9 cellular contexts compared by ENCODE assay signal in the genomic region with DNA sequence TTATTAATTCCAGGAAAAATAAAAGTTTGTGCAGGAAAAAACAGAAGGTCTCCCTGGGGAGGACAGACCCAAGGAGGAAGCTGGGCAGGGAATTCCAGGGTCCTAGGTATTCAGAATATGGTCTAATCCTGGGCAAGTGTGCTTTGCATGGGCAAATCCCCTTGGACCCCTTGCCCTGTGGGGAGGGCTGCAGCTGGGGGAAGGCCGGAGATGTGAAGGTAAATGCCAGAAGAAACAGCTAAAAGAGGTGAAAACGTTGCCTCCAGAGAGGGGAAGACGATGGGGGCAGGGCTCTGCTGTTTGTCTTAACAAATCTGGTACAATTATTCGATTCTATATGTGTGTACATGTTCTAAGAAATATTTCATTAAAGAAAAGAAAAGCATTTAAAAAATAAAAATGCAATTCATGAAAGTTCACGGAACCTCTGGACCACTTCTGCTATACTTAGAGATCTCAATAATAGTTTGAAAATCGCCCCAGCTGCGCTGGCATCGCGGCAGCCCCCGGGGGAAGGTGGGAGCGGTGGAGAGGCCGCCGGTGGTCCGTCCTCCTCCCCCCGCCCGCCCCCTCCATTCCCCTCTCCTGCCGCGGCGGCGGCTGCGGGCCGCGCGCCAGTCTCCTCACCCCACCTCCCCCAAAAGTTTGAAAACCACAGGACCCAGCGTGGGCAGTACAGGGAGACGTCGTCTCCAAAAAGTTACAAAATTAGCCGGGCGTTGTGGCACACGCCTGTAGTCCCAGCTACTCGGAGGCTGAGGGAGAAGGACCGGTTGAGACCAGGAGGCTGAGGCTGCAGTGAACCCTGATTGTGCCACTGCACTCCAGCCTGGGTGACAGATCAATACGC. TPM values are rescaled to one million over a fixed set of nuclear protein-coding genes. Genes with fewer than 3 reads are reported as not detected.
DNase-seq lines count a peak whose midpoint lies in the region; ATAC-seq, FAIRE-seq and TF ChIP-seq lines count a peak whose summit lies in the region.
"Had no signal": no experiment of that assay in that cellular context is flagged by ENCODE, and none has a peak within 500 bp of the region (broad histone marks: within the 10 kb centered on the region; RNA-seq: fewer than 3 reads in every experiment).

No MANE protein-coding gene starts in this region.

- H3K9me3 Mint-ChIP-seq in mesothelial cell of epicardium = no peaks in the 10 kb centered on the region

- TF ChIP-seq POLR2A in K562 (conservative IDR thresholded peaks at IDR 0.05) = no peak

- H3K27ac ChIP-seq in K562 (ENCODE audit: extremely low read depth, low read depth, low read length) = peak overlapping the region; percentile 66; the same call in 2 of the 3 replicates

- H3K9ac ChIP-seq in K562 (ENCODE audit: insufficient read depth in 1 of 2, low read depth in 2 of 2, low read length in 2 of 2) = peak overlapping the region; percentile 67 to 92

- H3K36me3 ChIP-seq in BE2C (no peaks in the 10 kb centered on the region), K562 (ENCODE audit: control insufficient read depth, insufficient read depth, low read length) (no peaks in the 10 kb centered on the region)

- no peaks in the 10 kb centered on the region for H4K20me1 ChIP-seq in K562 (replicated peaks; ENCODE audit: control insufficient read depth, insufficient read depth, low read length)

- H3K27me3 ChIP-seq in BE2C = no peaks in the 10 kb centered on the region
- H3K27me3 ChIP-seq in K562 (ENCODE audit: control insufficient read depth in 2 of 2, insufficient read depth in 2 of 2, low read length in 2 of 2) = no peaks in the 10 kb centered on the region

- H3K4me3 Mint-ChIP-seq in mesothelial cell of epicardium = peak overlapping the region; percentile 83

- TF ChIP-seq EP300 in K562 (IDR thresholded peaks at IDR 0.05; ENCODE audit: low read length) = no peak

- no peak for FAIRE-seq in K562 (lab: Jason Lieb, UNC)

- H3K9me3 ChIP-seq in BE2C = no peaks in the 10 kb centered on the region
- H3K9me3 ChIP-seq in K562 (replicated peaks; ENCODE audit: control insufficient read depth, insufficient read depth, low read depth, low read length) = no peaks in the 10 kb centered on the region

- TF ChIP-seq CTCF in BE2C (IDR thresholded peaks at IDR 0.05; ENCODE audit: low read depth, low read length) (no peak), K562 (IDR thresholded peaks at IDR 0.05 in 2 of 3, conservative IDR thresholded peaks at IDR 0.05 in 1 of 3; ENCODE audit: insufficient read depth in 2 of 3, low read depth in 1 of 3, low read length in 3 of 3) (no peak), mesothelial cell of epicardium (IDR thresholded peaks at IDR 0.05; ENCODE audit: unreplicated experiment) (no peak)

- H3K4me1 Mint-ChIP-seq in mesothelial cell of epicardium = peaks cover 36% of the 10 kb centered on the region

- peak overlapping the region; percentile 83 for H2AFZ ChIP-seq in K562 (ENCODE audit: low read depth, low read length)

- no TSS peak for BruUV-seq in K562 (replicated peaks; lab: Mats Ljungman, UMichigan)

- POLR2A ChIA-PET in K562 (lab: Yijun Ruan, JAX) = interaction anchor here (0.5 to 1.2 kb wide), 2 partner anchors 15 to 67 kb away, joined by 3 read pairs; no protein-coding TSS in a partner anchor

- ATAC-seq in HG02571 (IDR thresholded peaks at IDR 0.05; ENCODE audit: unreplicated experiment) = peak; percentile 6
- ATAC-seq in K562 = no peak
- no peak for ATAC-seq in HG03095 (IDR thresholded peaks at IDR 0.05; ENCODE audit: unreplicated experiment)

- no peaks in the 10 kb centered on the region for H3K36me3 Mint-ChIP-seq in mesothelial cell of epicardium

- CTCF ChIA-PET in K562 (lab: Yijun Ruan, JAX; ENCODE audit: low intra/inter-chr PET ratio) = no interaction called here

- no peaks in the 10 kb centered on the region for H3K4me1 ChIP-seq in BE2C
- peaks cover 15 to 22% of the 10 kb centered on the region in 2 experiments for H3K4me1 ChIP-seq in K562 (replicated peaks in 1 of 2; ENCODE audit: control insufficient read depth in 2 of 2, insufficient read depth in 2 of 2, low read length in 2 of 2)

- peak overlapping the region; percentile 76 for H3K4me2 ChIP-seq in K562 (ENCODE audit: insufficient read depth, low read length)

- in situ Hi-C loops in K562 (cut with MboI) = no loop called here

- DNase-seq in BE2C = no peak
- peak in 1 of 4 experiments; percentile 38 for DNase-seq in K562 (ENCODE audit: extremely low read depth in 1 of 4, low spot score in 3 of 4)
- DNase-seq in mesothelial cell of epicardium (ENCODE audit: low spot score in 2 of 2, unreplicated experiment in 2 of 2) = no peak
- no peak for DNase-seq in GDM1 (lab: John Stamatoyannopoulos, UW)
- DNase-seq in NCI-H82 (lab: John Stamatoyannopoulos, UW) = no peak
- no peak for DNase-seq in GF-D8 (lab: John Stamatoyannopoulos, UW)
- DNase-seq: left cardiac atrium had no signal

- no peak for TF ChIP-seq RAD21 in K562 (CRISPR knock-in tag; conservative IDR thresholded peaks at IDR 0.05 in 1 of 2, IDR thresholded peaks at IDR 0.05 in 1 of 2)

- H3K9me1 ChIP-seq in K562 (ENCODE audit: control insufficient read depth, insufficient read depth, low read length) = no peaks in the 10 kb centered on the region

- H3K27ac Mint-ChIP-seq in mesothelial cell of epicardium = peak overlapping the region; percentile 93

- intact Hi-C loops in K562 (cut with micrococcal nuclease) = no loop called here

- H3K79me2 ChIP-seq in K562 (ENCODE audit: control insufficient read depth, insufficient read depth, low read length) = no peaks in the 10 kb centered on the region

- H3K4me3 ChIP-seq in BE2C (ENCODE audit: low read depth, low read length) (peak overlapping the region; percentile 76), K562 (peak overlapping the region; percentile 46)

- 39% methylated on average over 15 of the region's 33 CpGs for WGBS in K562 (ENCODE audit: insufficient coverage, low coverage, missing lambda C conversion rate)

- H3K27me3 Mint-ChIP-seq in mesothelial cell of epicardium (ENCODE audit: low read depth) = no peaks in the 10 kb centered on the region

RNA-seq across cellular contexts. Expression of gene PRPF40B, which starts 1.5 kb away (rescaled TPM):
- polyA plus RNA-seq in BE2C (2012; ENCODE audit: insufficient read depth, insufficient read length, low read depth) = 32.2 TPM
- 27.4 and 49.5 TPM in 2 replicates for total RNA-seq in K562 (2011; cell fraction: chromatin; rRNA removed; ENCODE audit: low replicate concordance)
- 25.0 and 28.2 TPM in 2 replicates for total RNA-seq in K562 (2011; cell fraction: nucleolus; rRNA removed)
- total RNA-seq in K562 (2011; cell fraction: nucleoplasm; rRNA removed) = 29.6 and 35.8 TPM in 2 replicates
- total RNA-seq in K562 (2014; rRNA removed) = 5.7 and 7.1 TPM in 2 replicates
- total RNA-seq in K562 (2014; rRNA removed; fragmentation: Illumina TruSeq; extraction: Trizol) = 5.0 and 5.8 TPM in 2 replicates
- 4.8 TPM in 2 replicates for total RNA-seq in K562 (2015; rRNA removed; fragmentation: Illumina TruSeq; extraction: Trizol)
- total RNA-seq in K562 (2021) = 8.5 and 10.6 TPM in 2 replicates
- 4.5 and 5.2 TPM in 2 replicates for polyA plus RNA-seq in K562 (2011; rRNA removed)
- 2.2 and 3.2 TPM in 2 replicates for polyA plus RNA-seq in K562 (2011; cell fraction: cytosol; rRNA removed)
- polyA plus RNA-seq in K562 (2011; cell fraction: nucleus; rRNA removed) = 40.9 and 42.4 TPM in 2 replicates
- 6.1 and 6.4 TPM in 2 replicates for polyA plus RNA-seq in K562 (2012)
- 4.6 and 5.1 TPM in 2 replicates for polyA plus RNA-seq in K562 (2014; fragmentation: Illumina TruSeq; extraction: Trizol)
- polyA plus RNA-seq in K562 (2014; fragmentation: Nextera tagmentation; extraction: Ambion mirVana) = under 1 TPM; 0.55 to 0.85 TPM
- 7.8 and 10.0 TPM in 2 replicates for polyA plus RNA-seq in K562 (2014; rRNA removed)
- polyA minus RNA-seq in K562 (2011; rRNA and poly(A)+ RNA removed) = 4.4 and 4.5 TPM in 2 replicates
- polyA minus RNA-seq in K562 (2011; cell fraction: cytosol; rRNA and poly(A)+ RNA removed) = 1.5 and 3.0 TPM in 2 replicates
- polyA minus RNA-seq in K562 (2011; cell fraction: nucleus; rRNA and poly(A)+ RNA removed) = 9.7 and 12.3 TPM in 2 replicates
- total RNA-seq in mesothelial cell of epicardium = 56.7 to 62.0 TPM (median 56.9 TPM) in 3 replicates

RNA-seq across cellular contexts. Expression of gene FAM186B, which starts 16.4 kb away (rescaled TPM):
- polyA plus RNA-seq in BE2C (2012; ENCODE audit: insufficient read depth, insufficient read length, low read depth) = 1.1 TPM
- total RNA-seq in K562 (2011; cell fraction: chromatin; rRNA removed; ENCODE audit: low replicate concordance) = 0.35 and 0.39 TPM in 2 replicates
- 0.26 and 0.33 TPM in 2 replicates for total RNA-seq in K562 (2011; cell fraction: nucleolus; rRNA removed)
- total RNA-seq in K562 (2011; cell fraction: nucleoplasm; rRNA removed) = 0.38 and 0.44 TPM in 2 replicates
- total RNA-seq in K562 (2014; rRNA removed) (0.12 and 0.23 TPM in 2 replicates), K562 (2014; rRNA removed; fragmentation: Illumina TruSeq; extraction: Trizol) (0.15 and 0.16 TPM in 2 replicates), K562 (2015; rRNA removed; fragmentation: Illumina TruSeq; extraction: Trizol) (0.14 and 0.19 TPM in 2 replicates), K562 (2021) (0.18 TPM in 2 replicates), mesothelial cell of epicardium (0.29 to 0.50 TPM (median 0.40 TPM) in 3 replicates)
- polyA plus RNA-seq in K562 (2011; rRNA removed) (0.07 and 0.15 TPM in 2 replicates), K562 (2014; fragmentation: Illumina TruSeq; extraction: Trizol) (0.18 and 0.22 TPM in 2 replicates), K562 (2014; fragmentation: Nextera tagmentation; extraction: Ambion mirVana) (under 1 TPM; 0.10 to 0.42 TPM), K562 (2014; rRNA removed) (0.08 and 0.20 TPM in 2 replicates)
- polyA plus RNA-seq in K562 (2011; cell fraction: cytosol; rRNA removed) = 0.07 and 0.22 TPM in 2 replicates
- 0.15 and 0.17 TPM in 2 replicates for polyA plus RNA-seq in K562 (2011; cell fraction: nucleus; rRNA removed)
- polyA plus RNA-seq in K562 (2012) = 0.61 and 0.97 TPM in 2 replicates
- 0.42 TPM in 1 of 2 replicates, not detected in the other for polyA minus RNA-seq in K562 (2011; rRNA and poly(A)+ RNA removed)
- not detected in 2 replicates for polyA minus RNA-seq in K562 (2011; cell fraction: cytosol; rRNA and poly(A)+ RNA removed)
- 0.13 and 0.22 TPM in 2 replicates for polyA minus RNA-seq in K562 (2011; cell fraction: nucleus; rRNA and poly(A)+ RNA removed)

RNA-seq across cellular contexts. Expression of gene MCRS1, which starts 53.9 kb away (rescaled TPM):
- polyA plus RNA-seq in BE2C (2012; ENCODE audit: insufficient read depth, insufficient read length, low read depth) = 104 TPM
- total RNA-seq in K562 (2011; cell fraction: chromatin; rRNA removed; ENCODE audit: low replicate concordance) = 48.3 and 157 TPM in 2 replicates
- 116 and 118 TPM in 2 replicates for total RNA-seq in K562 (2011; cell fraction: nucleolus; rRNA removed)
- total RNA-seq in K562 (2011; cell fraction: nucleoplasm; rRNA removed) = 68.6 and 79.4 TPM in 2 replicates
- 69.2 and 95.6 TPM in 2 replicates for total RNA-seq in K562 (2014; rRNA removed)
- 36.4 and 50.0 TPM in 2 replicates for total RNA-seq in K562 (2014; rRNA removed; fragmentation: Illumina TruSeq; extraction: Trizol)
- total RNA-seq in K562 (2015; rRNA removed; fragmentation: Illumina TruSeq; extraction: Trizol) = 71.7 and 73.2 TPM in 2 replicates
- total RNA-seq in K562 (2021) = 88.0 and 94.5 TPM in 2 replicates
- 70.1 and 89.9 TPM in 2 replicates for polyA plus RNA-seq in K562 (2011; rRNA removed)
- polyA plus RNA-seq in K562 (2011; cell fraction: cytosol; rRNA removed) = 99.8 and 157 TPM in 2 replicates
- 247 and 284 TPM in 2 replicates for polyA plus RNA-seq in K562 (2011; cell fraction: nucleus; rRNA removed)
- 64.6 and 86.3 TPM in 2 replicates for polyA plus RNA-seq in K562 (2012)
- 74.2 and 74.9 TPM in 2 replicates for polyA plus RNA-seq in K562 (2014; fragmentation: Illumina TruSeq; extraction: Trizol)
- 10 to 100 TPM; 60.8 to 98.6 TPM for polyA plus RNA-seq in K562 (2014; fragmentation: Nextera tagmentation; extraction: Ambion mirVana)
- 99.9 and 100 TPM in 2 replicates for polyA plus RNA-seq in K562 (2014; rRNA removed)
- 37.7 and 53.3 TPM in 2 replicates for polyA minus RNA-seq in K562 (2011; rRNA and poly(A)+ RNA removed)
- polyA minus RNA-seq in K562 (2011; cell fraction: cytosol; rRNA and poly(A)+ RNA removed) = 40.4 and 44.8 TPM in 2 replicates
- 35.4 and 43.9 TPM in 2 replicates for polyA minus RNA-seq in K562 (2011; cell fraction: nucleus; rRNA and poly(A)+ RNA removed)
- total RNA-seq in mesothelial cell of epicardium = 65.6 to 72.4 TPM (median 68.1 TPM) in 3 replicates
